In the genomic region with DNA sequence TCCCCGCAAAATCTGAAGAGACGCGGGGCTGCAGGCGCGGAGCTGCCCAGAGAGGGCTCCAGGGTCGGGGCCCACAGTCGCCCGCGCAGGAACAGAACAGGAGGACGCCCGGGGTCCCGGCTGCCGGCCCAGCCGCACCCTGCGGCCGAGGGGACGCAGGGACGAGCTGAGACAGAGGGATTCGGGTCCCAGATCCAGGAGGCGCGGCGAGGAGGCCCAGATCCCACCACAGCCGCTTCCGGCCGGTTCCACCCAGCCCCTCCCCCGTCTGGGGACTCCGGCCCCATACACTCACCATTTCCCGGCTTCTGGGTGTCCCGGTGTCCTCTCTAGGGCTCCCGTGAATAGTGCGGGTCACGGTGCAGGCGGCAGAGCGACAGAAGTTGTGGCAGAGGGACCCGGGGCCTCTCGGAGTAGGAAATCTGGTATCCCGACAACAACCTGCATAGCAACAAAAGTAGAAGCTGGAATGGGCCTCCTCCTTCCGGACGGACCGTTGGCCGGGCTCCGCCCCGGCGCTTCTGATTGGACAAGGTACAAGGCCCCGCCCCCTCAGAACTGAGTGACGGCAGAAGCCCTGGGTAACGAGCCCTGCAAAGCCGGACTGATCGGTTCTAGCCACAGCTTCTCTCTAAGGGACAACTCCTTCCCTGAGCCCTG, we compare ENCODE assay signal across 8 cellular contexts. TPM values are rescaled to one million over a fixed set of nuclear protein-coding genes. Genes with fewer than 3 reads are reported as not detected.
DNase-seq lines count a peak whose midpoint lies in the region; ATAC-seq and TF ChIP-seq lines count a peak whose summit lies in the region.

A gene (minus strand): TSS at position 466 of the 660 bp plus-strand sequence. CDS start 168 bp downstream, at position 298.

- peak within 1 kb of the TSS; percentile 87 for H3K4me3 ChIP-seq in endodermal cell (ENCODE audit: low read length)

- peak; percentile 85 for ATAC-seq in CD4-positive, alpha-beta T cell (ENCODE audit: poor library complexity)
- peak; percentile 91 for ATAC-seq in GM19455 (IDR thresholded peaks at IDR 0.05; ENCODE audit: unreplicated experiment)
- ATAC-seq in activated CD8-positive, alpha-beta memory T cell treated with anti-CD3 and anti-CD28 coated beads, Interleukin-2, amount 10 ng/mL, durations not matched to agents 7 days and 5 days: peak; percentile 97

- peaks cover 65% of the 10 kb centered on the region for H3K36me3 ChIP-seq in endodermal cell (ENCODE audit: control insufficient read depth, insufficient read depth, low read length)

- peak within 1 kb of the TSS; percentile 88 for H3K4me3 Mint-ChIP-seq in CD4-positive, alpha-beta T cell
- H3K4me3 Mint-ChIP-seq in activated CD8-positive, alpha-beta memory T cell treated with anti-CD3 and anti-CD28 coated beads, Interleukin-2, amount 10 ng/mL, durations not matched to agents 7 days and 5 days: peak within 1 kb of the TSS; percentile 91
- peak within 1 kb of the TSS; percentile 90 for H3K4me3 Mint-ChIP-seq in endodermal cell

- TF ChIP-seq CTCF in CD4-positive, alpha-beta T cell (IDR thresholded peaks at IDR 0.05): no peak
- no peak for TF ChIP-seq CTCF in endodermal cell (conservative IDR thresholded peaks at IDR 0.05)

- no peaks in the 10 kb centered on the region for H3K27me3 ChIP-seq in CD4-positive, alpha-beta T cell (ENCODE audit: control insufficient read depth, insufficient read depth, low read length)
- H3K27me3 ChIP-seq in endodermal cell (ENCODE audit: control insufficient read depth, insufficient read depth, low read length, poor library complexity, severe bottlenecking): no peaks in the 10 kb centered on the region

- intact Hi-C loops in CD4-positive, alpha-beta T cell (cut with DNase I, micrococcal nuclease): loop anchor here (2.0 to 5.0 kb wide), 5 partner anchors 48 to 443 kb away; no protein-coding TSS in a partner anchor

- peak within 1 kb of the TSS; percentile 47 for H3K27ac Mint-ChIP-seq in CD4-positive, alpha-beta T cell
- H3K27ac Mint-ChIP-seq in activated CD8-positive, alpha-beta memory T cell treated with anti-CD3 and anti-CD28 coated beads, Interleukin-2, amount 10 ng/mL, durations not matched to agents 7 days and 5 days: peak within 1 kb of the TSS; percentile 84
- peak within 1 kb of the TSS; percentile 99 for H3K27ac Mint-ChIP-seq in endodermal cell

- H3K4me1 ChIP-seq in endodermal cell (ENCODE audit: control insufficient read depth, insufficient read depth, low read length): peaks cover 5% of the 10 kb centered on the region

- CTCF ChIA-PET in CD4-positive, alpha-beta T cell (lab: Charles Lee): interaction anchor here (0.8 to 2.7 kb wide), 11 partner anchors 13 to 342 kb away, joined by 3 to 29 read pairs (median 10); a partner anchor contains a TSS
- CTCF ChIA-PET in activated CD8-positive, alpha-beta memory T cell treated with anti-CD3 and anti-CD28 coated beads, Interleukin-2, amount 10 ng/mL, durations not matched to agents 7 days and 5 days (lab: Charles Lee): interaction anchor here (0.5 to 4.4 kb wide), 25 partner anchors 10 to 399 kb away, joined by 3 to 48 read pairs (median 4); a partner anchor contains a TSS

- peak; percentile 74 to 89 (median 82) for DNase-seq in CD4-positive, alpha-beta T cell
- DNase-seq in HS-5 (ENCODE audit: low read depth) (peak; percentile 65), endodermal cell (peak; percentile 99), mesenteric fat pad (ENCODE audit: low spot score) (peak; percentile 97)
- DNase-seq in NK-92 treated with Interleukin-12 subunit alpha and Interleukin-12 subunit beta, amount 100 ng/mL, for 24 hours (lab: John Stamatoyannopoulos, UW): peak; percentile 85
- peak; percentile 95 for DNase-seq in activated CD8-positive, alpha-beta memory T cell treated with anti-CD3 and anti-CD28 coated beads, Interleukin-2, amount 10 ng/mL, durations not matched to agents 7 days and 5 days
- peak; percentile 76 for DNase-seq in stimulated activated CD8-positive, alpha-beta memory T cell treated with anti-CD3 and anti-CD28 coated beads, Interleukin-12 subunit alpha, Interleukin-12 subunit beta, amount 100 ng/mL, for 4 hours (ENCODE audit: low read depth)

- H3K9me3 ChIP-seq in CD4-positive, alpha-beta T cell (ENCODE audit: control insufficient read depth, low read length): peaks cover 3% of the 10 kb centered on the region
- H3K9me3 ChIP-seq in endodermal cell (ENCODE audit: control insufficient read depth, low read length): peaks cover 50% of the 10 kb centered on the region

- H3K9me3 Mint-ChIP-seq in CD4-positive, alpha-beta T cell: peaks cover 4% of the 10 kb centered on the region
- H3K9me3 Mint-ChIP-seq in activated CD8-positive, alpha-beta memory T cell treated with anti-CD3 and anti-CD28 coated beads, Interleukin-2, amount 10 ng/mL, durations not matched to agents 7 days and 5 days (ENCODE audit: low read depth): peaks cover 1% of the 10 kb centered on the region
- H3K9me3 Mint-ChIP-seq in endodermal cell: peaks cover 72% of the 10 kb centered on the region

- peak within 1 kb of the TSS; percentile 97 for H3K9ac ChIP-seq in endodermal cell (ENCODE audit: extremely low read depth, low read length, poor library complexity, severe bottlenecking)

- H3K4me1 Mint-ChIP-seq in CD4-positive, alpha-beta T cell (ENCODE audit: low read depth): peaks cover 43% of the 10 kb centered on the region
- H3K4me1 Mint-ChIP-seq in activated CD8-positive, alpha-beta memory T cell treated with anti-CD3 and anti-CD28 coated beads, Interleukin-2, amount 10 ng/mL, durations not matched to agents 7 days and 5 days: peaks cover 28% of the 10 kb centered on the region
- peaks cover 8% of the 10 kb centered on the region for H3K4me1 Mint-ChIP-seq in endodermal cell

- POLR2A ChIA-PET in CD4-positive, alpha-beta T cell (lab: Charles Lee): interaction anchor here (0.6 to 2.1 kb wide), 9 partner anchors 17 to 258 kb away, joined by 3 to 10 read pairs (median 4); a partner anchor contains a TSS

- H3K27ac ChIP-seq in CD4-positive, alpha-beta T cell (ENCODE audit: low read depth, low read length): no peak within 1 kb of the TSS
- peak within 1 kb of the TSS; percentile 95 for H3K27ac ChIP-seq in endodermal cell (ENCODE audit: low read depth, low read length)

- peaks cover 41% of the 10 kb centered on the region for H3K36me3 Mint-ChIP-seq in CD4-positive, alpha-beta T cell (ENCODE audit: low read depth)
- H3K36me3 Mint-ChIP-seq in activated CD8-positive, alpha-beta memory T cell treated with anti-CD3 and anti-CD28 coated beads, Interleukin-2, amount 10 ng/mL, durations not matched to agents 7 days and 5 days: peaks cover 33% of the 10 kb centered on the region
- peaks cover 65% of the 10 kb centered on the region for H3K36me3 Mint-ChIP-seq in endodermal cell (ENCODE audit: low read depth)

- no peaks in the 10 kb centered on the region for H3K27me3 Mint-ChIP-seq in CD4-positive, alpha-beta T cell
- H3K27me3 Mint-ChIP-seq in activated CD8-positive, alpha-beta memory T cell treated with anti-CD3 and anti-CD28 coated beads, Interleukin-2, amount 10 ng/mL, durations not matched to agents 7 days and 5 days: no peaks in the 10 kb centered on the region
- H3K27me3 Mint-ChIP-seq in endodermal cell (ENCODE audit: insufficient read depth): no peaks in the 10 kb centered on the region

- 2 to 22% methylated on average over 44 to 49 of the region's 49 CpGs for WGBS in endodermal cell (ENCODE audit: insufficient coverage in 1 of 2, insufficient read length in 1 of 2), 2 experiments

RNA-seq across cellular contexts. Expression of the gene that starts here (rescaled TPM):
- 1 to 10 TPM; 1.0 to 1.2 TPM for total RNA-seq in CD4-positive, alpha-beta T cell
- 1 to 10 TPM; 3.7 to 5.2 TPM for total RNA-seq in activated CD8-positive, alpha-beta memory T cell treated with anti-CD3 and anti-CD28 coated beads, Interleukin-2, amount 10 ng/mL, durations not matched to agents 7 days and 5 days
- total RNA-seq in endodermal cell: 10 to 100 TPM; 10.2 to 10.6 TPM
- 8.0 TPM for polyA plus RNA-seq in endodermal cell (2013, experiment 1 of 2)
- polyA plus RNA-seq in endodermal cell (2013, experiment 2 of 2): 6.6 TPM
- 1.1 TPM for total RNA-seq in mesenteric fat pad

Comparison
In these comparisons a context has a peak if more than half of its experiments do, and no peak if none do; other contexts are left out.
1. H3K27ac Mint-ChIP-seq: peak in every context shown above with its lines; median percentile 99 in endodermal cell; 84 in activated CD8-positive, alpha-beta memory T cell treated with anti-CD3 and anti-CD28 coated beads, Interleukin-2, amount 10 ng/mL, durations not matched to agents 7 days and 5 days; 47 in CD4-positive, alpha-beta T cell.